ENCODE assay signal across 8 cellular contexts in genomic region chr10:100670828-100671479, GRCh38.
DNase-seq lines count a peak whose midpoint lies in the region; FAIRE-seq and TF ChIP-seq lines count a peak whose summit lies in the region.

No MANE protein-coding gene starts in this region.

- FAIRE-seq in GM12892 (lab: Jason Lieb, UNC): peak; percentile 81

- peaks cover 18% of the 10 kb centered on the region for H3K4me1 ChIP-seq in iPS-15b (ENCODE audit: control insufficient read depth, insufficient read depth, low read length)

- DNase-seq in GM12892 (ENCODE audit: insufficient read length) (peak; percentile 84), A172 (ENCODE audit: low spot score) (no peak), OCI-M2 (lab: John Stamatoyannopoulos, UW; ENCODE audit: unreplicated experiment) (no peak), C1 segment of cervical spinal cord (lab: John Stamatoyannopoulos, UW) (no peak)
- peak; percentile 71 for DNase-seq in activated naive CD4-positive, alpha-beta T cell treated with Interleukin-2 at 50 U/mL for 16 hours
- peak; percentile 53 to 73 for DNase-seq in stimulated activated CD4-positive, alpha-beta T cell treated with anti-CD3 and anti-CD28 coated beads, Interleukin-4, amount 100 ng/mL, for 48 hours (ENCODE audit: low read depth in 2 of 2)

- no peaks in the 10 kb centered on the region for H3K9me3 ChIP-seq in iPS-15b (ENCODE audit: control insufficient read depth, insufficient read depth, low read length)

- no peaks in the 10 kb centered on the region for H3K36me3 ChIP-seq in iPS-15b (ENCODE audit: control insufficient read depth, insufficient read depth, low read length)

- TF ChIP-seq POLR2A in GM12892 (IDR thresholded peaks at IDR 0.05; ENCODE audit: low read depth, low read length): no peak

- peak overlapping the region; percentile 41 for H3K4me3 ChIP-seq in iPS-15b (ENCODE audit: low read depth, low read length)

- peaks cover 68% of the 10 kb centered on the region for H3K27me3 ChIP-seq in iPS-15b (ENCODE audit: control insufficient read depth, insufficient read depth, low read length)

- no peak overlapping the region for H3K9ac ChIP-seq in iPS-15b (ENCODE audit: low read depth, low read length)

TF ChIP-seq in PFSK-1, 5 proteins besides CTCF, POLR2A, EP300 and RAD21:
- no peak for TF ChIP-seq TAF1 (IDR thresholded peaks at IDR 0.05; ENCODE audit: borderline replicate concordance, insufficient read depth, low read length)
- no peak for TF ChIP-seq REST (IDR thresholded peaks at IDR 0.05; ENCODE audit: insufficient read depth in 1 of 2, low read depth in 2 of 2, low read length in 2 of 2)
- TF ChIP-seq SIN3A (IDR thresholded peaks at IDR 0.05; ENCODE audit: borderline replicate concordance, insufficient read depth, low read length): no peak
- peak; percentile 46 for TF ChIP-seq FOXP2 (optimal IDR thresholded peaks at IDR 0.05; ENCODE audit: borderline replicate concordance, extremely low read depth, extremely low read length, insufficient read depth)
- no peak for TF ChIP-seq POLR2AphosphoS5 (IDR thresholded peaks at IDR 0.05; ENCODE audit: low read depth, low read length)

Comparison
In these comparisons a context has a peak if more than half of its experiments do, and no peak if none do; other contexts are left out.
1. DNase-seq: peak in GM12892 (single experiment), activated naive CD4-positive, alpha-beta T cell treated with Interleukin-2 at 50 U/mL for 16 hours (single experiment) and stimulated activated CD4-positive, alpha-beta T cell treated with anti-CD3 and anti-CD28 coated beads, Interleukin-4, amount 100 ng/mL, for 48 hours (2 of 2); none in A172 (single experiment), OCI-M2 (single experiment) and C1 segment of cervical spinal cord (0 of 14).